6 cellular contexts compared by ENCODE assay signal in the genomic region with DNA sequence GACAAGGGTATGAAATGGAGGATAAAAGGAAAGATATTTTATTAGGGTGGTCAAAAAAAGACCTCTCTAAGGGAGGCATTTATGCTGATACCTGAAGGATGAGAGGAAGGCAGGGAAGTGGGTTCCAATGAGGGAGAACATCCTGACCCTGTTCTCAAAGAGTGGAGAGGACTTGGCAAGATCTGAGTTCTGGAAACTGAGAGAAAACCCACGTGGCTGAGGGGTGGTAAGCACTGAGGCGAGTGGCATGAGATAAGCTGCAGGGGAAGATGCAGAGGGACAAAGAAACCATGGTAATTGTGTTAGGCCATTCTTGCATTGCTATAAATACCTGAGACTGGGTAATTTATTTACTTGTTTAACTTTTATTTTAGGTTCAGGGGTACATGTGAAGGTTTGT. TPM values are rescaled to one million over a fixed set of nuclear protein-coding genes. Genes with fewer than 3 reads are reported as not detected.
"Had no signal": no experiment of that assay in that cellular context is flagged by ENCODE, and none has a peak within 500 bp of the region (broad histone marks: within the 10 kb centered on the region; RNA-seq: fewer than 3 reads in every experiment).

No MANE protein-coding gene starts in this region.

- H3K27ac Mint-ChIP-seq: H9 had no signal

- H3K9ac ChIP-seq: GM23248 had no signal

- ATAC-seq: K562 had no signal

- DNase-seq: GM23248, GOT3, H9, HCEC 1CT, IMR-90 had no signal

- H3K9me3 Mint-ChIP-seq: H9 had no signal

- H3K4me3 ChIP-seq: GM23248, K562 had no signal

- H2AFZ ChIP-seq: GM23248 had no signal

- H3K4me3 Mint-ChIP-seq: H9 had no signal

- H3K27ac ChIP-seq: GM23248 had no signal

RNA-seq across cellular contexts. Expression of gene SH3RF2, which starts 16.8 kb away (rescaled TPM):
- total RNA-seq: GM23248, K562 had no signal
